ENCODE assay signal across 27 cellular contexts in genomic region chr2:141329949-141330348, GRCh38.
DNase-seq lines count a peak whose midpoint lies in the region; FAIRE-seq and TF ChIP-seq lines count a peak whose summit lies in the region.
"Had no signal": no experiment of that assay in that cellular context is flagged by ENCODE, and none has a peak within 500 bp of the region (broad histone marks: within the 10 kb centered on the region; RNA-seq: fewer than 3 reads in every experiment).

No MANE protein-coding gene starts in this region.

- intact Hi-C loops in MCF 10A (cut with micrococcal nuclease) = no loop called here
- intact Hi-C loops in breast epithelium (cut with DNase I; ENCODE audit: low total_unique reads) = no loop called here

- H3K4me3 Mint-ChIP-seq in MCF 10A (ENCODE audit: unreplicated experiment) (no peak overlapping the region), mesothelial cell of epicardium (no peak overlapping the region), immature natural killer cell (no peak overlapping the region)
- H3K4me3 Mint-ChIP-seq in CD8-positive, alpha-beta memory T cell = no peak overlapping the region
- H3K4me3 Mint-ChIP-seq: activated naive CD4-positive, alpha-beta T cell treated with anti-CD3 and anti-CD28 coated beads, Interleukin-2, amount 10 ng/mL, durations not matched to agents 7 days and 5 days; activated T-helper 1 cell treated with anti-CD3 and anti-CD28 coated beads, Interleukin-12 subunit alpha, Interleukin-12 subunit beta, Interleukin-2, Interleukin-4 antibody, amounts not matched to agents 30 ng/mL and 10 ng/mL and 1 ng/mL, durations not matched to agents 14 hours and 24 hours and 36 hours; H9; neural crest cell; type B pancreatic cell had no signal

- DNase-seq in MCF 10A (ENCODE audit: unreplicated experiment) (peak; percentile 19), breast epithelium (ENCODE audit: low spot score in 2 of 2) (no peak), bronchial epithelial cell (ENCODE audit: low read depth) (peak; percentile 11), fibroblast of villous mesenchyme (ENCODE audit: low read depth) (peak; percentile 35), ecto neural progenitor cell (ENCODE audit: low spot score) (no peak), mesothelial cell of epicardium (ENCODE audit: low spot score in 2 of 2, unreplicated experiment in 2 of 2) (no peak), immature natural killer cell (no peak)
- no peak for DNase-seq in CD8-positive, alpha-beta memory T cell
- DNase-seq: 8988T; activated CD4-positive, alpha-beta T cell treated with anti-CD3 and anti-CD28 coated beads, Interleukin-2, amount 50 U/mL, for 1 hour; activated naive CD4-positive, alpha-beta T cell treated with anti-CD3 and anti-CD28 coated beads, Interleukin-2, amount 10 ng/mL, durations not matched to agents 7 days and 5 days; Caco-2; DMS79; effector CD8-positive, alpha-beta T cell; H9; NCI-H1417 treated with DMSO at 0.1 percent for 48 hours; NCI-H446; OCI-M1; T-helper 9 cell had no signal

- H3K9me3 Mint-ChIP-seq in MCF 10A (ENCODE audit: unreplicated experiment) = no peaks in the 10 kb centered on the region
- peaks cover 0 to 40% (median 10%) of the 10 kb centered on the region in 5 donors for H3K9me3 Mint-ChIP-seq in CD8-positive, alpha-beta memory T cell
- no peaks in the 10 kb centered on the region for H3K9me3 Mint-ChIP-seq in mesothelial cell of epicardium
- H3K9me3 Mint-ChIP-seq in immature natural killer cell = peaks cover 3 to 26% (median 17%) of the 10 kb centered on the region in 6 donors
- H3K9me3 Mint-ChIP-seq: H9, neural crest cell, type B pancreatic cell had no signal

- H3K27me3 Mint-ChIP-seq in MCF 10A (ENCODE audit: insufficient read depth, unreplicated experiment) (no peaks in the 10 kb centered on the region), mesothelial cell of epicardium (ENCODE audit: low read depth) (no peaks in the 10 kb centered on the region), immature natural killer cell (ENCODE audit: low read depth in 3 of 3) (no peaks in the 10 kb centered on the region)
- H3K27me3 Mint-ChIP-seq in CD8-positive, alpha-beta memory T cell = no peaks in the 10 kb centered on the region
- H3K27me3 Mint-ChIP-seq: activated naive CD4-positive, alpha-beta T cell treated with anti-CD3 and anti-CD28 coated beads, Interleukin-2, amount 10 ng/mL, durations not matched to agents 7 days and 5 days; progenitor cell of endocrine pancreas; type B pancreatic cell had no signal

- no TSS peak for BruUV-seq in MCF 10A (replicated peaks; lab: Mats Ljungman, UMichigan)

- CTCF ChIA-PET in MCF 10A (lab: Yijun Ruan, JAX) = interaction anchor here (0.7 kb wide), 1 partner anchor 134 kb away, joined by 5 read pairs; no protein-coding TSS in a partner anchor
- CTCF ChIA-PET in CD8-positive, alpha-beta memory T cell (lab: Charles Lee) = no interaction called here

- H3K4me3 ChIP-seq in breast epithelium (no peak overlapping the region), bronchial epithelial cell (ENCODE audit: low read depth, low read length) (no peak overlapping the region), fibroblast of villous mesenchyme (ENCODE audit: low read depth, low read length) (no peak overlapping the region)
- H3K4me3 ChIP-seq in CD8-positive, alpha-beta memory T cell (ENCODE audit: low read length) = no peak overlapping the region
- H3K4me3 ChIP-seq: BLaER1, lung, skin epidermis had no signal

- no peak for FAIRE-seq in bronchial epithelial cell (lab: Jason Lieb, UNC)
- FAIRE-seq: GM12891 had no signal

- no peak for TF ChIP-seq POLR2A in breast epithelium (IDR thresholded peaks at IDR 0.05)

- no peak overlapping the region for H3K27ac ChIP-seq in breast epithelium
- no peak overlapping the region for H3K27ac ChIP-seq in CD8-positive, alpha-beta memory T cell (ENCODE audit: low read depth, low read length)
- H3K27ac ChIP-seq: BLaER1, skin epidermis had no signal

- no peaks in the 10 kb centered on the region for H3K36me3 ChIP-seq in breast epithelium
- H3K36me3 ChIP-seq in bronchial epithelial cell (ENCODE audit: control insufficient read depth, insufficient read depth, low read length) = no peaks in the 10 kb centered on the region
- H3K36me3 ChIP-seq in CD8-positive, alpha-beta memory T cell (ENCODE audit: insufficient read depth, low read length) = no peaks in the 10 kb centered on the region
- H3K36me3 ChIP-seq: BLaER1 had no signal

- H3K4me1 ChIP-seq in breast epithelium = no peaks in the 10 kb centered on the region
- no peaks in the 10 kb centered on the region for H3K4me1 ChIP-seq in CD8-positive, alpha-beta memory T cell (ENCODE audit: insufficient read depth, low read length)
- H3K4me1 ChIP-seq: BLaER1, Caco-2 had no signal

- H3K27me3 ChIP-seq in breast epithelium (no peaks in the 10 kb centered on the region), bronchial epithelial cell (ENCODE audit: control insufficient read depth, insufficient read depth, low read length) (no peaks in the 10 kb centered on the region)
- no peaks in the 10 kb centered on the region for H3K27me3 ChIP-seq in CD8-positive, alpha-beta memory T cell (ENCODE audit: insufficient read depth, low read length, poor library complexity, severe bottlenecking)
- H3K27me3 ChIP-seq: BLaER1 had no signal

- TF ChIP-seq CTCF in MCF 10A (IDR thresholded peaks at IDR 0.05; ENCODE audit: unreplicated experiment) (no peak), breast epithelium (IDR thresholded peaks at IDR 0.05) (no peak), bronchial epithelial cell (IDR thresholded peaks at IDR 0.05; ENCODE audit: insufficient read depth, low read length, severe bottlenecking) (no peak), fibroblast of villous mesenchyme (IDR thresholded peaks at IDR 0.05; ENCODE audit: insufficient read depth, low read depth, low read length) (no peak), mesothelial cell of epicardium (IDR thresholded peaks at IDR 0.05; ENCODE audit: unreplicated experiment) (no peak)

- POLR2A ChIA-PET in MCF 10A (lab: Yijun Ruan, JAX) = interaction anchor here (0.7 kb wide), 2 partner anchors 58 to 377 kb away, joined by 3 to 4 read pairs; no protein-coding TSS in a partner anchor
- POLR2A ChIA-PET in CD8-positive, alpha-beta memory T cell (lab: Charles Lee) = no interaction called here

- no peaks in the 10 kb centered on the region for H3K36me3 Mint-ChIP-seq in MCF 10A (ENCODE audit: insufficient read depth, unreplicated experiment)
- no peaks in the 10 kb centered on the region for H3K36me3 Mint-ChIP-seq in CD8-positive, alpha-beta memory T cell
- no peaks in the 10 kb centered on the region for H3K36me3 Mint-ChIP-seq in mesothelial cell of epicardium
- no peaks in the 10 kb centered on the region for H3K36me3 Mint-ChIP-seq in immature natural killer cell
- H3K36me3 Mint-ChIP-seq: activated naive CD4-positive, alpha-beta T cell treated with anti-CD3 and anti-CD28 coated beads, Interleukin-2, amount 10 ng/mL, durations not matched to agents 7 days and 5 days; type B pancreatic cell had no signal

- no peaks in the 10 kb centered on the region for H3K4me1 Mint-ChIP-seq in MCF 10A (ENCODE audit: insufficient read depth, unreplicated experiment)
- H3K4me1 Mint-ChIP-seq in CD8-positive, alpha-beta memory T cell = no peaks in the 10 kb centered on the region
- no peaks in the 10 kb centered on the region for H3K4me1 Mint-ChIP-seq in mesothelial cell of epicardium
- H3K4me1 Mint-ChIP-seq in immature natural killer cell = no peaks in the 10 kb centered on the region
- H3K4me1 Mint-ChIP-seq: activated naive CD4-positive, alpha-beta T cell treated with anti-CD3 and anti-CD28 coated beads, Interleukin-2, amount 10 ng/mL, durations not matched to agents 7 days and 5 days; H9; neural crest cell had no signal

- H3K9me3 ChIP-seq in breast epithelium = no peaks in the 10 kb centered on the region
- H3K9me3 ChIP-seq in CD8-positive, alpha-beta memory T cell (ENCODE audit: low read length) = no peaks in the 10 kb centered on the region
- H3K9me3 ChIP-seq: BLaER1, Caco-2 had no signal

- H3K27ac Mint-ChIP-seq in MCF 10A (ENCODE audit: low read depth, unreplicated experiment) (no peak overlapping the region), mesothelial cell of epicardium (no peak overlapping the region), immature natural killer cell (no peak overlapping the region)
- H3K27ac Mint-ChIP-seq in CD8-positive, alpha-beta memory T cell = no peak overlapping the region
- H3K27ac Mint-ChIP-seq: activated naive CD4-positive, alpha-beta T cell treated with anti-CD3 and anti-CD28 coated beads, Interleukin-2, amount 10 ng/mL, durations not matched to agents 7 days and 5 days; activated T-helper 1 cell treated with anti-CD3 and anti-CD28 coated beads, Interleukin-12 subunit alpha, Interleukin-12 subunit beta, Interleukin-2, Interleukin-4 antibody, amounts not matched to agents 30 ng/mL and 10 ng/mL and 1 ng/mL, durations not matched to agents 14 hours and 24 hours and 36 hours; H9; progenitor cell of endocrine pancreas; type B pancreatic cell had no signal

Comparison
In these comparisons a context has a peak if more than half of its experiments do, and no peak if none do; other contexts are left out.
1. DNase-seq: peak in MCF 10A (single experiment), bronchial epithelial cell (single experiment) and fibroblast of villous mesenchyme (single experiment); none in breast epithelium (0 of 2), CD8-positive, alpha-beta memory T cell (0 of 5), ecto neural progenitor cell (single experiment), mesothelial cell of epicardium (0 of 2) and immature natural killer cell (0 of 3).